In the genomic region with DNA sequence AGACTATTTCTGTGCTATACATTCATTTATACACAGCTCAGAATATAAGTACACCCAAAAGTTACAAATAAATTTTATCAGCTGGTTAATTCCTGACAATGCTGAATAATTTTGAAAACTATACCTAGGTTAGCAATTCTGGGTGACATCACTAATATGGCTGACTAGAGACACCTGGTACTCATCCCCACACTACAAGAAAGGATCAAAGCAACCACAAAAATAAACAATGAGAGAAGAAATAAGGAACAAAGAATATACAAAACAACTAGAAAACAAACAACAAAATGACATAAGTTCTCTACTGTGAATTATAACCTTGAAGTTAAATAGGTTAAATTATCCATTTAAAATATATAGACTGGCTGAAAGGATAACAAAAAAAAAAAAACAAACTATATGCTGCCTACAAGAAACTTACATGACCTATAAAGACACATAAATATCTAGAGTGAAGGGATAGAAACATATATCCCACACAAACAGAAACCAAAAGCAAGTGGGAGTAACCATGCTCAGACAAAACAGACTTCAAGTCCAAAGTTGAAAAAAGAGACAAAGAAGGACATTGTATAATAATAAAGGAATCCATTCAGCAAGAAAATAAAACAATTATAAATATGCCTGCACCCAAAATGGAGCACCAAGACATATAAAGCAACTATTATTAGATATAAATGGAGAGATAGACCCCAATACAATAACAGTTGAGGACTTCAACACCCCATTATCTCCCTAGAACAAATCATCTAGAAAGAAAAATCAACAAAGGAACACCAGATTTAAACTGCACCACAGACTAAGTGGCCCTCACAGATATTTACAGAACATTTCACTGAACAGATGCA, we compare ENCODE assay signal across 13 cellular contexts. TPM values are rescaled to one million over a fixed set of nuclear protein-coding genes. Genes with fewer than 3 reads are reported as not detected.
DNase-seq lines count a peak whose midpoint lies in the region; ATAC-seq and TF ChIP-seq lines count a peak whose summit lies in the region.
"Had no signal": no experiment of that assay in that cellular context is flagged by ENCODE, and none has a peak within 500 bp of the region (broad histone marks: within the 10 kb centered on the region; RNA-seq: fewer than 3 reads in every experiment).

No MANE protein-coding gene starts in this region.

- no peaks in the 10 kb centered on the region for H3K36me3 ChIP-seq in breast epithelium
- H3K36me3 ChIP-seq: prostate gland had no signal

- no peak for TF ChIP-seq POLR2A in breast epithelium (IDR thresholded peaks at IDR 0.05)

- no peaks in the 10 kb centered on the region for H3K9me3 ChIP-seq in breast epithelium
- H3K9me3 ChIP-seq: prostate gland had no signal

- H3K4me3 ChIP-seq in breast epithelium: no peak overlapping the region
- H3K4me3 ChIP-seq: prostate gland had no signal

- H3K27me3 ChIP-seq in breast epithelium: no peaks in the 10 kb centered on the region

- TF ChIP-seq CTCF in breast epithelium (IDR thresholded peaks at IDR 0.05): no peak

- ATAC-seq in GM19328 (IDR thresholded peaks at IDR 0.05; ENCODE audit: unreplicated experiment) (peak; percentile 55), HG02623 (IDR thresholded peaks at IDR 0.05; ENCODE audit: unreplicated experiment) (peak; percentile 72), HG03565 (IDR thresholded peaks at IDR 0.05; ENCODE audit: unreplicated experiment) (peak; percentile 55), HG03571 (IDR thresholded peaks at IDR 0.05; ENCODE audit: unreplicated experiment) (no peak)
- ATAC-seq: activated naive CD8-positive, alpha-beta T cell treated with anti-CD3 and anti-CD28 coated beads, Interleukin-2, amount 50 U/mL, for 24 hours had no signal

- no peaks in the 10 kb centered on the region for H3K4me1 ChIP-seq in breast epithelium
- H3K4me1 ChIP-seq: prostate gland had no signal

- peak; percentile 31 for DNase-seq in putamen (ENCODE audit: low spot score)
- no peak for DNase-seq in breast epithelium (ENCODE audit: low spot score in 2 of 2)
- no peak for DNase-seq in NCI-H2227 treated with DMSO at 0.1 percent for 48 hours (lab: John Stamatoyannopoulos, UW)
- DNase-seq: activated CD8-positive, alpha-beta memory T cell treated with anti-CD3 and anti-CD28 coated beads for 24 hours; activated naive CD8-positive, alpha-beta T cell treated with anti-CD3 and anti-CD28 coated beads, Interleukin-2, amount 50 U/mL, for 24 hours; dorsolateral prefrontal cortex; NCI-H526; T-helper 1 cell had no signal

- H3K27ac ChIP-seq in breast epithelium: no peak overlapping the region
- H3K27ac ChIP-seq: prostate gland had no signal

- intact Hi-C loops in breast epithelium (cut with DNase I; ENCODE audit: low total_unique reads): no loop called here

RNA-seq across cellular contexts. Expression of a gene that starts 57.8 kb away (rescaled TPM):
- under 1 TPM; 0.15 to 0.33 (median 0.32) TPM for total RNA-seq in breast epithelium
